In genomic region chr7:53358301-53358700, GRCh38 we compare ENCODE assay signal across 22 cellular contexts.
"Had no signal": no experiment of that assay in that cellular context is flagged by ENCODE, and none has a peak within 500 bp of the region (broad histone marks: within the 10 kb centered on the region; RNA-seq: fewer than 3 reads in every experiment).

No MANE protein-coding gene starts in this region.

- H3K36me3 ChIP-seq: ascending aorta, gastrocnemius medialis, heart right ventricle, neutrophil, pancreas, upper lobe of left lung had no signal

- H3K4me3 ChIP-seq: ascending aorta, coronary artery, gastrocnemius medialis, heart right ventricle, lung, pancreas, testis, upper lobe of left lung had no signal

- DNase-seq: activated CD4-positive, alpha-beta T cell treated with anti-CD3 and anti-CD28 coated beads, Interleukin-2, amount 50 U/mL, for 4 hours; activated gamma-delta T cell; activated T-cell treated with anti-CD3 and anti-CD28 coated beads, Interleukin-2, amount 50 U/mL, for 72 hours; gastrocnemius medialis; heart right ventricle; left colon; natural killer cell; pancreas; stimulated activated CD4-positive, alpha-beta T cell treated with anti-CD3 and anti-CD28 coated beads, Interleukin-4, amount 100 ng/mL, for 4 hours; T-helper 2 cell; testis; upper lobe of left lung had no signal

- H3K9me3 ChIP-seq: ascending aorta, gastrocnemius medialis, neutrophil, pancreas, testis, upper lobe of left lung had no signal

- H3K27me3 Mint-ChIP-seq: activated naive CD4-positive, alpha-beta T cell treated with anti-CD3 and anti-CD28 coated beads, Interleukin-2, amount 50 U/mL, for 24 hours; stimulated activated memory B cell treated with anti-CD40 and anti-IgM and Interleukin-4, amounts not matched to agents 10 μg/mL and 1 μg/mL and 100 μg/mL, for 72 hours had no signal

- H3K27me3 ChIP-seq: ascending aorta, gastrocnemius medialis, heart right ventricle, neutrophil, pancreas, testis, upper lobe of left lung had no signal

- H3K4me3 Mint-ChIP-seq: activated naive CD4-positive, alpha-beta T cell treated with anti-CD3 and anti-CD28 coated beads, Interleukin-2, amount 50 U/mL, for 24 hours; activated T-cell treated with anti-CD3 and anti-CD28 coated beads, Interleukin-2, amount 50 U/mL, for 72 hours; natural killer cell; stimulated activated memory B cell treated with anti-CD40 and anti-IgM and Interleukin-4, amounts not matched to agents 10 μg/mL and 1 μg/mL and 100 μg/mL, for 72 hours had no signal

- FAIRE-seq: endometrium, pancreas had no signal

- ATAC-seq: activated T-cell treated with anti-CD3 and anti-CD28 coated beads, Interleukin-2, amount 50 U/mL, for 72 hours; esophagus mucosa; gastrocnemius medialis; left colon; natural killer cell; pancreas; sciatic nerve; stimulated activated memory B cell treated with anti-CD40 and anti-IgM and Interleukin-4, amounts not matched to agents 10 μg/mL and 1 μg/mL and 100 μg/mL, for 72 hours had no signal

- H3K4me1 Mint-ChIP-seq: activated naive CD4-positive, alpha-beta T cell treated with anti-CD3 and anti-CD28 coated beads, Interleukin-2, amount 50 U/mL, for 24 hours; natural killer cell; stimulated activated memory B cell treated with anti-CD40 and anti-IgM and Interleukin-4, amounts not matched to agents 10 μg/mL and 1 μg/mL and 100 μg/mL, for 72 hours had no signal

- H3K27ac ChIP-seq: ascending aorta, coronary artery, gastrocnemius medialis, heart right ventricle, neutrophil, pancreas, testis, upper lobe of left lung, VCaP had no signal

- H3K36me3 Mint-ChIP-seq: activated naive CD4-positive, alpha-beta T cell treated with anti-CD3 and anti-CD28 coated beads, Interleukin-2, amount 50 U/mL, for 24 hours; stimulated activated memory B cell treated with anti-CD40 and anti-IgM and Interleukin-4, amounts not matched to agents 10 μg/mL and 1 μg/mL and 100 μg/mL, for 72 hours had no signal

- H3K27ac Mint-ChIP-seq: activated naive CD4-positive, alpha-beta T cell treated with anti-CD3 and anti-CD28 coated beads, Interleukin-2, amount 50 U/mL, for 24 hours; activated T-cell treated with anti-CD3 and anti-CD28 coated beads, Interleukin-2, amount 50 U/mL, for 72 hours; natural killer cell; stimulated activated memory B cell treated with anti-CD40 and anti-IgM and Interleukin-4, amounts not matched to agents 10 μg/mL and 1 μg/mL and 100 μg/mL, for 72 hours had no signal

- H3K4me1 ChIP-seq: ascending aorta, gastrocnemius medialis, heart right ventricle, pancreas, testis, upper lobe of left lung had no signal
